8 cellular contexts compared by ENCODE assay signal in the genomic region with DNA sequence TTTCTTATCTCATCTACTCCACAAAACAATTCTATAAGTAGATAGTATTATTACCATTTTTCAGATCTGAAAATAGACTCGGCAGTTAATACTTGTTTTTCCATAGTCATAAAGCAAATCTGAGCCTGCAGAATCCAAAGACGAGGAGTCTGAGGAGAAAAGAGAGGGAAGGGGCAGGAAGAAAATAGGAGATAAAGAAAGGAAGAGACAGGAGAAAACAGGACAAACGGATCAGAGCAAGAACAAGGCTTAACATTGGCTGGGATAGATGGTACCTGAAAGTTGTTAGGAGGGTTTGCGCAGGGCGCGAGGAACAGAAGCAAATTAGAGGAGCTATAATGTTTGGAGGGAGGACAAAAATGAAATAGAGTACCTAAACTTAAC. TPM values are rescaled to one million over a fixed set of nuclear protein-coding genes. Genes with fewer than 3 reads are reported as not detected.
DNase-seq lines count a peak whose midpoint lies in the region; ATAC-seq and TF ChIP-seq lines count a peak whose summit lies in the region.

No MANE protein-coding gene starts in this region.

- no peaks in the 10 kb centered on the region for H3K9me3 Mint-ChIP-seq in activated naive CD4-positive, alpha-beta T cell treated with anti-CD3 and anti-CD28 coated beads for 36 hours

- TF ChIP-seq POLR2A in right lobe of liver (IDR thresholded peaks at IDR 0.05) = no peak
- TF ChIP-seq POLR2A in transverse colon (IDR thresholded peaks at IDR 0.05) = no peak

- no peak for ATAC-seq in right lobe of liver
- ATAC-seq in HG02870 (IDR thresholded peaks at IDR 0.05; ENCODE audit: unreplicated experiment) = no peak
- no peak for ATAC-seq in HG02981 (IDR thresholded peaks at IDR 0.05; ENCODE audit: unreplicated experiment)
- no peak for ATAC-seq in GM21529 (IDR thresholded peaks at IDR 0.05; ENCODE audit: unreplicated experiment)

- in situ Hi-C loops in astrocyte of the cerebellum (cut with HindIII; ENCODE audit: low sequenced_read_pairs) = no loop called here
- in situ Hi-C loops in transverse colon (cut with MboI; ENCODE audit: low pct_ligation_motif_present in 1 of 4, low pct_unique_long_range_greater_than_20kb in 1 of 4, low sequenced_read_pairs in 3 of 4) = loop anchor here (25.0 kb wide), 2 partner anchors 137 to 337 kb away; partner anchors contain the start of gene FGD2 (in 3 of the 4)

- TF ChIP-seq EP300 in transverse colon (IDR thresholded peaks at IDR 0.05; ENCODE audit: low read depth) = no peak

- no peak for TF ChIP-seq CTCF in astrocyte of the cerebellum (IDR thresholded peaks at IDR 0.05; ENCODE audit: low read depth, low read length, missing control alignments)
- no peak for TF ChIP-seq CTCF in right lobe of liver (IDR thresholded peaks at IDR 0.05)
- no peak for TF ChIP-seq CTCF in transverse colon (IDR thresholded peaks at IDR 0.05)

- no peaks in the 10 kb centered on the region for H3K9me3 ChIP-seq in right lobe of liver
- H3K9me3 ChIP-seq in transverse colon = no peaks in the 10 kb centered on the region

- H3K4me1 Mint-ChIP-seq in activated naive CD4-positive, alpha-beta T cell treated with anti-CD3 and anti-CD28 coated beads for 36 hours (ENCODE audit: low read depth) = peaks cover 35% of the 10 kb centered on the region

- CTCF ChIA-PET in activated naive CD4-positive, alpha-beta T cell treated with anti-CD3 and anti-CD28 coated beads for 36 hours (lab: Charles Lee) = interaction anchor here (1.5 to 5.8 kb wide), 6 partner anchors 9 to 144 kb away, joined by 3 to 48 read pairs (median 18); partner anchors contain the start of gene C6orf89

- peaks cover 0 to 19% (median 2%) of the 10 kb centered on the region in 4 donors for H3K4me1 ChIP-seq in right lobe of liver
- peaks cover 6 to 19% (median 15%) of the 10 kb centered on the region in 4 donors for H3K4me1 ChIP-seq in transverse colon

- H3K27ac ChIP-seq in right lobe of liver (peak overlapping the region; percentile 76 to 92 (median 88)), transverse colon (peak overlapping the region; percentile 84 to 91 (median 89))

- H3K36me3 ChIP-seq in right lobe of liver = no peaks in the 10 kb centered on the region
- no peaks in the 10 kb centered on the region for H3K36me3 ChIP-seq in transverse colon

- H3K27me3 ChIP-seq in right lobe of liver = no peaks in the 10 kb centered on the region
- peaks cover 14% of the 10 kb centered on the region for H3K27me3 ChIP-seq in transverse colon

- H3K27me3 Mint-ChIP-seq in activated naive CD4-positive, alpha-beta T cell treated with anti-CD3 and anti-CD28 coated beads for 36 hours (ENCODE audit: low read depth) = peaks cover 8% of the 10 kb centered on the region

- 32% methylated on average over 6 of the region's 6 CpGs for WGBS in right lobe of liver (ENCODE audit: insufficient coverage, low coverage, low lambda C conversion rate, missing lambda C conversion rate)
- 27 to 30% methylated on average over 6 of the region's 6 CpGs for WGBS in transverse colon (ENCODE audit: low coverage in 1 of 2), 2 donors

- peak overlapping the region; percentile 94 for H3K4me3 Mint-ChIP-seq in activated naive CD4-positive, alpha-beta T cell treated with anti-CD3 and anti-CD28 coated beads for 36 hours

- DNase-seq in activated naive CD4-positive, alpha-beta T cell treated with anti-CD3 and anti-CD28 coated beads for 36 hours = no peak
- DNase-seq in activated naive CD4-positive, alpha-beta T cell treated with anti-CD3 and anti-CD28 coated beads, Interleukin-2, amount 50 U/mL, for 16 hours = no peak
- DNase-seq in astrocyte of the cerebellum (ENCODE audit: low read depth) = no peak
- DNase-seq in right lobe of liver = no peak
- no peak for DNase-seq in transverse colon

- peak overlapping the region; percentile 98 for H3K27ac Mint-ChIP-seq in activated naive CD4-positive, alpha-beta T cell treated with anti-CD3 and anti-CD28 coated beads for 36 hours

- intact Hi-C loops in activated naive CD4-positive, alpha-beta T cell treated with anti-CD3 and anti-CD28 coated beads for 36 hours (cut with micrococcal nuclease) = loop anchor here (1.0 kb wide), 1 partner anchor 10 kb away; the partner anchor contains the start of gene C6orf89
- intact Hi-C loops in right lobe of liver (cut with DNase I) = no loop called here
- intact Hi-C loops in transverse colon (cut with DNase I; ENCODE audit: low total_unique reads) = no loop called here

- H3K4me3 ChIP-seq in astrocyte of the cerebellum (ENCODE audit: low read depth, low read length) (peak overlapping the region; percentile 80), right lobe of liver (peak overlapping the region; percentile 70 to 94 (median 94)), transverse colon (peak overlapping the region; percentile 83 to 95 (median 92))

- peaks cover 22% of the 10 kb centered on the region for H3K36me3 Mint-ChIP-seq in activated naive CD4-positive, alpha-beta T cell treated with anti-CD3 and anti-CD28 coated beads for 36 hours (ENCODE audit: low read depth)

RNA-seq across cellular contexts. Expression of gene PPIL1, which starts 0.6 kb away (rescaled TPM):
- total RNA-seq in activated naive CD4-positive, alpha-beta T cell treated with anti-CD3 and anti-CD28 coated beads for 36 hours = 10 to 100 TPM; 42.8 to 44.0 TPM
- total RNA-seq in right lobe of liver = 10 to 100 TPM; 11.2 to 29.2 (median 16.5) TPM
- total RNA-seq in transverse colon = 1 to 10 TPM in 3 of 4 donors, under 1 TPM in 1; 1.00 to 5.6 (median 3.3) TPM

RNA-seq across cellular contexts. Expression of gene C6orf89, which starts 10.5 kb away (rescaled TPM):
- total RNA-seq in activated naive CD4-positive, alpha-beta T cell treated with anti-CD3 and anti-CD28 coated beads for 36 hours = 10 to 100 TPM; 24.2 to 24.5 TPM
- total RNA-seq in right lobe of liver (10 to 100 TPM; 29.0 to 37.0 (median 32.1) TPM), transverse colon (10 to 100 TPM in 3 of 4 donors, 1 to 10 TPM in 1; 7.8 to 41.8 (median 28.2) TPM)

RNA-seq across cellular contexts. Expression of gene CPNE5, which starts 36.0 kb away (rescaled TPM):
- 1 to 10 TPM; 1.2 to 1.7 TPM for total RNA-seq in activated naive CD4-positive, alpha-beta T cell treated with anti-CD3 and anti-CD28 coated beads for 36 hours
- total RNA-seq in right lobe of liver (under 1 TPM; 0.12 to 0.84 (median 0.23) TPM), transverse colon (1 to 10 TPM in 3 of 4 donors, not detected in 1; 3.0 to 8.3 (median 3.3) TPM)
